ENCODE assay signal across 1 cellular context in genomic region chr20:41798926-41799502, GRCh38.
TF ChIP-seq lines count a peak whose summit lies in the region.

No MANE protein-coding gene starts in this region.

TF ChIP-seq in K562, 482 proteins besides CTCF, POLR2A, EP300 and RAD21 (continued from another document):
- TF ChIP-seq, protein P1, sequence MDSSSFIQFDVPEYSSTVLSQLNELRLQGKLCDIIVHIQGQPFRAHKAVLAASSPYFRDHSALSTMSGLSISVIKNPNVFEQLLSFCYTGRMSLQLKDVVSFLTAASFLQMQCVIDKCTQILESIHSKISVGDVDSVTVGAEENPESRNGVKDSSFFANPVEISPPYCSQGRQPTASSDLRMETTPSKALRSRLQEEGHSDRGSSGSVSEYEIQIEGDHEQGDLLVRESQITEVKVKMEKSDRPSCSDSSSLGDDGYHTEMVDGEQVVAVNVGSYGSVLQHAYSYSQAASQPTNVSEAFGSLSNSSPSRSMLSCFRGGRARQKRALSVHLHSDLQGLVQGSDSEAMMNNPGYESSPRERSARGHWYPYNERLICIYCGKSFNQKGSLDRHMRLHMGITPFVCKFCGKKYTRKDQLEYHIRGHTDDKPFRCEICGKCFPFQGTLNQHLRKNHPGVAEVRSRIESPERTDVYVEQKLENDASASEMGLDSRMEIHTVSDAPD (CRISPR knock-in tag; IDR thresholded peaks at IDR 0.05), result no peak
- TF ChIP-seq ZNF79 (CRISPR knock-in tag; IDR thresholded peaks at IDR 0.05; ENCODE audit: low read depth) (no peak), ZBTB26 (CRISPR knock-in tag; IDR thresholded peaks at IDR 0.05) (no peak), EZH2 (IDR thresholded peaks at IDR 0.05; ENCODE audit: borderline replicate concordance, low read depth, low read length) (no peak), TARDBP (IDR thresholded peaks at IDR 0.05) (no peak), AFF4 (CRISPR knock-in tag; IDR thresholded peaks at IDR 0.05) (no peak), ZNF274 (IDR thresholded peaks at IDR 0.05; ENCODE audit: borderline replicate concordance, low read depth, low read length) (no peak), PHB2 (IDR thresholded peaks at IDR 0.05; ENCODE audit: low read depth) (no peak)
- TF ChIP-seq, protein P2, sequence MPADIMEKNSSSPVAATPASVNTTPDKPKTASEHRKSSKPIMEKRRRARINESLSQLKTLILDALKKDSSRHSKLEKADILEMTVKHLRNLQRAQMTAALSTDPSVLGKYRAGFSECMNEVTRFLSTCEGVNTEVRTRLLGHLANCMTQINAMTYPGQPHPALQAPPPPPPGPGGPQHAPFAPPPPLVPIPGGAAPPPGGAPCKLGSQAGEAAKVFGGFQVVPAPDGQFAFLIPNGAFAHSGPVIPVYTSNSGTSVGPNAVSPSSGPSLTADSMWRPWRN (IDR thresholded peaks at IDR 0.05; ENCODE audit: low read depth), result no peak
- TF ChIP-seq, protein P3, sequence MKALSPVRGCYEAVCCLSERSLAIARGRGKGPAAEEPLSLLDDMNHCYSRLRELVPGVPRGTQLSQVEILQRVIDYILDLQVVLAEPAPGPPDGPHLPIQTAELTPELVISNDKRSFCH (CRISPR knock-in tag; IDR thresholded peaks at IDR 0.05), result no peak
- TF ChIP-seq, protein P3 (tag; IDR thresholded peaks at IDR 0.05), result no peak
- TF ChIP-seq, protein P4, sequence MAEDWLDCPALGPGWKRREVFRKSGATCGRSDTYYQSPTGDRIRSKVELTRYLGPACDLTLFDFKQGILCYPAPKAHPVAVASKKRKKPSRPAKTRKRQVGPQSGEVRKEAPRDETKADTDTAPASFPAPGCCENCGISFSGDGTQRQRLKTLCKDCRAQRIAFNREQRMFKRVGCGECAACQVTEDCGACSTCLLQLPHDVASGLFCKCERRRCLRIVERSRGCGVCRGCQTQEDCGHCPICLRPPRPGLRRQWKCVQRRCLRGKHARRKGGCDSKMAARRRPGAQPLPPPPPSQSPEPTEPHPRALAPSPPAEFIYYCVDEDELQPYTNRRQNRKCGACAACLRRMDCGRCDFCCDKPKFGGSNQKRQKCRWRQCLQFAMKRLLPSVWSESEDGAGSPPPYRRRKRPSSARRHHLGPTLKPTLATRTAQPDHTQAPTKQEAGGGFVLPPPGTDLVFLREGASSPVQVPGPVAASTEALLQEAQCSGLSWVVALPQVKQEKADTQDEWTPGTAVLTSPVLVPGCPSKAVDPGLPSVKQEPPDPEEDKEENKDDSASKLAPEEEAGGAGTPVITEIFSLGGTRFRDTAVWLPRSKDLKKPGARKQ (CRISPR knock-in tag; IDR thresholded peaks at IDR 0.05), result no peak
